In the genomic region with DNA sequence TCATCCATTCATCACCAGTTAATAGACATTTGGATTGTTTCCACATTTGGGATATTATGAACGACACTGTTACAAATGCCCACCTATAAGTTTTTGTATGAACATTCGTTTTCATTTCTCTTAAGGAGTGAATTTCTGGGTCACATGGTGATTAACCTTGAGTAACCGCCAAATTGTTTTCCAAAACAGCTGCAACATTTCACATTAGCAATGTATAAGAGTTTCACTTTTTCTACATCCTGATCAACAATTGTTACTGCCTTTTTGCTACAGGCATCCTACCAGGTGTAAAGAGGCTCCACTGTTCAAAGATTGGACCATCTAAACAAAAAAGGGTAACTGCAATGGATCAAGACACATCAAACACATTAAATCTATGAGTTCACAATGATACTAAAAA, we compare ENCODE assay signal across 29 cellular contexts.
"Had no signal": no experiment of that assay in that cellular context is flagged by ENCODE, and none has a peak within 500 bp of the region (broad histone marks: within the 10 kb centered on the region; RNA-seq: fewer than 3 reads in every experiment).

No MANE protein-coding gene starts in this region.

- H3K4me1 Mint-ChIP-seq: stimulated activated effector memory CD8-positive, alpha-beta T cell treated with anti-CD3 and anti-CD28 coated beads, Interleukin-12 subunit alpha, Interleukin-12 subunit beta, amount 100 ng/mL, for 72 hours; stimulated activated memory B cell treated with anti-CD40 and anti-IgM and Interleukin-4, amounts not matched to agents 10 μg/mL and 1 μg/mL and 100 μg/mL, for 72 hours; stimulated activated naive B cell treated with anti-CD40 and anti-IgM and Interleukin-4, amounts not matched to agents 10 μg/mL and 1 μg/mL and 100 μg/mL, for 72 hours; stimulated activated naive CD8-positive, alpha-beta T cell treated with anti-CD3 and anti-CD28 coated beads, Interleukin-15, amount 100 ng/mL, for 72 hours had no signal

- DNase-seq: stimulated activated CD4-positive, alpha-beta T cell treated with anti-CD3 and anti-CD28 coated beads, Interleukin-2, amount 100 ng/mL, for 48 hours; stimulated activated CD4-positive, alpha-beta T cell treated with anti-CD3 and anti-CD28 coated beads, Interleukin-4, amount 100 ng/mL, for 1 hour; stimulated activated CD4-positive, alpha-beta T cell treated with anti-CD3 and anti-CD28 coated beads, Interleukin-4, amount 100 ng/mL, for 24 hours; stimulated activated CD4-positive, alpha-beta T cell treated with anti-CD3 and anti-CD28 coated beads, Interleukin-4, amount 100 ng/mL, for 4 hours; stimulated activated CD8-positive, alpha-beta memory T cell treated with anti-CD3 and anti-CD28 coated beads, Interleukin-4, amount 100 ng/mL, for 48 hours; stimulated activated naive B cell treated with anti-CD40 and anti-IgM and Interleukin-4, amounts not matched to agents 10 μg/mL and 1 μg/mL and 100 μg/mL, for 72 hours; stimulated activated naive CD4-positive, alpha-beta T cell; stimulated activated naive CD4-positive, alpha-beta T cell treated with Interleukin-2 at 50 U/mL for 16 hours; stimulated activated naive CD8-positive, alpha-beta T cell treated with anti-CD3 and anti-CD28 coated beads, Interleukin-15, amount 100 ng/mL, for 72 hours; stimulated activated naive CD8-positive, alpha-beta T cell treated with anti-CD3 and anti-CD28 coated beads, Interleukin-15, Interleukin-2, amounts not matched to agents 100 U/mL and 50 U/mL, for 24 hours; stomach; substantia nigra; testis; thyroid gland; tibial artery; transverse colon; trophoblast cell; upper lobe of left lung; upper lobe of right lung; uterus had no signal

- H3K27ac Mint-ChIP-seq: stimulated activated effector memory CD8-positive, alpha-beta T cell treated with anti-CD3 and anti-CD28 coated beads, Interleukin-12 subunit alpha, Interleukin-12 subunit beta, amount 100 ng/mL, for 72 hours; stimulated activated memory B cell treated with anti-CD40 and anti-IgM and Interleukin-4, amounts not matched to agents 10 μg/mL and 1 μg/mL and 100 μg/mL, for 72 hours; stimulated activated naive CD8-positive, alpha-beta T cell treated with anti-CD3 and anti-CD28 coated beads, Interleukin-15, amount 100 ng/mL, for 72 hours; stimulated activated naive CD8-positive, alpha-beta T cell treated with anti-CD3 and anti-CD28 coated beads, Interleukin-15, Interleukin-2, amounts not matched to agents 100 ng/mL and 50 ng/mL, for 24 hours; type B pancreatic cell had no signal

- H3K9me3 ChIP-seq: stomach, suprapubic skin, testis, thoracic aorta, thyroid gland, tibial artery, tibial nerve, transverse colon, upper lobe of left lung, upper lobe of right lung, uterus, vagina had no signal

- H3K4me1 ChIP-seq: stomach, suprapubic skin, testis, thyroid gland, tibial artery, tibial nerve, transverse colon, upper lobe of left lung, upper lobe of right lung, uterus, vagina had no signal

- FAIRE-seq: urothelium cell line had no signal

- H3K4me3 ChIP-seq: stomach, suprapubic skin, testis, thoracic aorta, thyroid gland, tibial artery, tibial nerve, transverse colon, upper lobe of left lung, upper lobe of right lung, uterus, vagina had no signal

- H3K4me3 Mint-ChIP-seq: stimulated activated effector memory CD8-positive, alpha-beta T cell treated with anti-CD3 and anti-CD28 coated beads, Interleukin-12 subunit alpha, Interleukin-12 subunit beta, amount 100 ng/mL, for 72 hours; stimulated activated memory B cell treated with anti-CD40 and anti-IgM and Interleukin-4, amounts not matched to agents 10 μg/mL and 1 μg/mL and 100 μg/mL, for 72 hours; stimulated activated naive B cell treated with anti-CD40 and anti-IgM and Interleukin-4, amounts not matched to agents 10 μg/mL and 1 μg/mL and 100 μg/mL, for 72 hours; stimulated activated naive CD8-positive, alpha-beta T cell treated with anti-CD3 and anti-CD28 coated beads, Interleukin-15, amount 100 ng/mL, for 72 hours; stimulated activated naive CD8-positive, alpha-beta T cell treated with anti-CD3 and anti-CD28 coated beads, Interleukin-15, Interleukin-2, amounts not matched to agents 100 ng/mL and 50 ng/mL, for 24 hours; type B pancreatic cell had no signal

- H3K36me3 Mint-ChIP-seq: stimulated activated effector memory CD8-positive, alpha-beta T cell treated with anti-CD3 and anti-CD28 coated beads, Interleukin-12 subunit alpha, Interleukin-12 subunit beta, amount 100 ng/mL, for 72 hours; stimulated activated memory B cell treated with anti-CD40 and anti-IgM and Interleukin-4, amounts not matched to agents 10 μg/mL and 1 μg/mL and 100 μg/mL, for 72 hours; stimulated activated naive B cell treated with anti-CD40 and anti-IgM and Interleukin-4, amounts not matched to agents 10 μg/mL and 1 μg/mL and 100 μg/mL, for 72 hours; type B pancreatic cell had no signal

- H3K9me3 Mint-ChIP-seq: stimulated activated effector memory CD8-positive, alpha-beta T cell treated with anti-CD3 and anti-CD28 coated beads, Interleukin-12 subunit alpha, Interleukin-12 subunit beta, amount 100 ng/mL, for 72 hours; stimulated activated memory B cell treated with anti-CD40 and anti-IgM and Interleukin-4, amounts not matched to agents 10 μg/mL and 1 μg/mL and 100 μg/mL, for 72 hours; stimulated activated naive B cell treated with anti-CD40 and anti-IgM and Interleukin-4, amounts not matched to agents 10 μg/mL and 1 μg/mL and 100 μg/mL, for 72 hours; stimulated activated naive CD8-positive, alpha-beta T cell treated with anti-CD3 and anti-CD28 coated beads, Interleukin-15, amount 100 ng/mL, for 72 hours; stimulated activated naive CD8-positive, alpha-beta T cell treated with anti-CD3 and anti-CD28 coated beads, Interleukin-15, Interleukin-2, amounts not matched to agents 100 ng/mL and 50 ng/mL, for 24 hours; type B pancreatic cell had no signal

- H3K27ac ChIP-seq: stomach, suprapubic skin, testis, thoracic aorta, thyroid gland, tibial artery, tibial nerve, transverse colon, upper lobe of left lung, upper lobe of right lung, uterus, vagina had no signal

- H3K27me3 ChIP-seq: stomach, suprapubic skin, testis, thyroid gland, tibial nerve, upper lobe of left lung, uterus, vagina had no signal

- H3K27me3 Mint-ChIP-seq: stimulated activated naive CD8-positive, alpha-beta T cell treated with anti-CD3 and anti-CD28 coated beads, Interleukin-15, amount 100 ng/mL, for 72 hours had no signal

- H3K36me3 ChIP-seq: stomach, suprapubic skin, thoracic aorta, thyroid gland, tibial artery, transverse colon, upper lobe of left lung, upper lobe of right lung, uterus, vagina had no signal

- ATAC-seq: stimulated activated effector memory CD8-positive, alpha-beta T cell treated with anti-CD3 and anti-CD28 coated beads, Interleukin-12 subunit alpha, Interleukin-12 subunit beta, amount 100 ng/mL, for 72 hours; stimulated activated memory B cell treated with anti-CD40 and anti-IgM and Interleukin-4, amounts not matched to agents 10 μg/mL and 1 μg/mL and 100 μg/mL, for 72 hours; stimulated activated naive B cell treated with anti-CD40 and anti-IgM and Interleukin-4, amounts not matched to agents 10 μg/mL and 1 μg/mL and 100 μg/mL, for 72 hours; stimulated activated naive CD8-positive, alpha-beta T cell treated with anti-CD3 and anti-CD28 coated beads, Interleukin-15, amount 100 ng/mL, for 72 hours; stimulated activated naive CD8-positive, alpha-beta T cell treated with anti-CD3 and anti-CD28 coated beads, Interleukin-15, Interleukin-2, amounts not matched to agents 100 U/mL and 50 U/mL, for 24 hours; upper lobe of right lung had no signal
